ENCODE assay signal across 17 cellular contexts in the genomic region with DNA sequence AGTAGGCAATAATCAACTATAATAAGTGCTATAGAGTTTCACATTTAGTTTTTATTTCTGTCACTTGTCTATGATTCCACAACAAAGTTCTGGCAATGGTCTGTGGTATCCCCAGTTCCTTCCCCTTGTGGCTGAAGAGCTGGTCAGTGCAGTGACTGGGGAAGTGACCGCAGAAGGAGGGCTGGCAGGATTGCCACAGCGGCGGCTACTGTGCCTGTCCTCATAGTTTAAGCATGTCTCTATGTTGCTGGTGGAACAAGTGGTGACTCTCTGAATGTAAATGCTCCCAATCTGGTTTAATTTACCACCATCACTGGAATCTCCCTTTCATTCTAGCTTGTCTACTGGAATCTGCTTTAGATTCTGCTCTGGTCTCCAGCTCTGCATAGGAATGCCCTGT.
"Had no signal": no experiment of that assay in that cellular context is flagged by ENCODE, and none has a peak within 500 bp of the region (broad histone marks: within the 10 kb centered on the region; RNA-seq: fewer than 3 reads in every experiment).

No MANE protein-coding gene starts in this region.

- H3K4me3 ChIP-seq: breast epithelium, dorsolateral prefrontal cortex, psoas muscle, transverse colon had no signal

- H3K27ac ChIP-seq: breast epithelium, dorsolateral prefrontal cortex, psoas muscle, transverse colon had no signal

- DNase-seq: activated CD4-positive, alpha-beta memory T cell treated with anti-CD3 and anti-CD28 coated beads for 36 hours; activated CD4-positive, CD25-positive, alpha-beta regulatory T cell treated with anti-CD3 and anti-CD28 coated beads, Interleukin-2, amount 50 U/mL, for 72 hours; activated gamma-delta T cell; activated T-cell treated with anti-CD3 and anti-CD28 coated beads, Interleukin-2, amount 50 U/mL, for 48 hours; dorsolateral prefrontal cortex; glutamatergic neuron; left colon; mammary epithelial cell; nephron progenitor cell; psoas muscle; stimulated activated CD4-positive, alpha-beta T cell treated with anti-CD3 and anti-CD28 coated beads, Interleukin-2, amount 100 ng/mL, for 24 hours; stimulated activated naive B cell treated with anti-CD40 and anti-IgM and Interleukin-4, amounts not matched to agents 10 μg/mL and 1 μg/mL and 100 μg/mL, for 72 hours; T-helper 1 cell; transverse colon had no signal

- ATAC-seq: esophagus mucosa; left colon; psoas muscle; sciatic nerve; stimulated activated naive B cell treated with anti-CD40 and anti-IgM and Interleukin-4, amounts not matched to agents 10 μg/mL and 1 μg/mL and 100 μg/mL, for 72 hours had no signal

- H3K36me3 ChIP-seq: breast epithelium, transverse colon had no signal

- H3K9me3 ChIP-seq: breast epithelium, psoas muscle, transverse colon had no signal

- H3K4me1 ChIP-seq: breast epithelium, psoas muscle, transverse colon had no signal

- H3K27me3 ChIP-seq: breast epithelium, dorsolateral prefrontal cortex, transverse colon had no signal
